In genomic region chr20:33685328-33686007, GRCh38 we compare ENCODE assay signal across 1 cellular context.
A peak's percentile ranks its signal among the peaks of the same experiment; 100 is the strongest.
TF ChIP-seq lines count a peak whose summit lies in the region.

No MANE protein-coding gene starts in this region.

TF ChIP-seq in HepG2, 621 proteins besides CTCF, POLR2A, EP300 and RAD21 (continued from another document and continues in another):
- no peak for TF ChIP-seq ZNF503 (CRISPR knock-in tag; IDR thresholded peaks at IDR 0.05)
- TF ChIP-seq SKI (IDR thresholded peaks at IDR 0.05; ENCODE audit: partially characterized antibody), result peak; percentile 30
- TF ChIP-seq ZNF740 (CRISPR knock-in tag; IDR thresholded peaks at IDR 0.05), result peak; percentile 61; the same call in 1 of the 2 replicates
- TF ChIP-seq MIXL1 (CRISPR knock-in tag; IDR thresholded peaks at IDR 0.05), result no peak
- TF ChIP-seq SIN3B (IDR thresholded peaks at IDR 0.05; ENCODE audit: low read length), result no peak
- TF ChIP-seq NFE2L1 (CRISPR knock-in tag; IDR thresholded peaks at IDR 0.05; ENCODE audit: borderline replicate concordance), result 0 out of 2 replicates have a peak, but pooled peaks have one; percentile 42
- 0 out of 2 replicates have a peak, but pooled peaks have one; percentile 54 for TF ChIP-seq ZNF567 (CRISPR knock-in tag; IDR thresholded peaks at IDR 0.05; ENCODE audit: borderline replicate concordance)
- 0 out of 2 replicates have a peak, but pooled peaks have one; percentile 22 for TF ChIP-seq NFAT5 (CRISPR knock-in tag; IDR thresholded peaks at IDR 0.05)
- peak; percentile 12; the same call in 1 of the 2 replicates for TF ChIP-seq ZNF451 (CRISPR knock-in tag; IDR thresholded peaks at IDR 0.05)
- TF ChIP-seq MEIS2 (CRISPR knock-in tag; IDR thresholded peaks at IDR 0.05), result peak; percentile 71; the same call in 1 of the 2 replicates
- TF ChIP-seq ZEB1 (IDR thresholded peaks at IDR 0.05; ENCODE audit: insufficient replicate concordance, low read depth), result no peak
- TF ChIP-seq ZNF646 (CRISPR knock-in tag; IDR thresholded peaks at IDR 0.05), result no peak
- TF ChIP-seq ZSCAN12 (CRISPR knock-in tag; IDR thresholded peaks at IDR 0.05), result peak; percentile 95
- TF ChIP-seq ZMYM4 (CRISPR knock-in tag; IDR thresholded peaks at IDR 0.05), result peak; percentile 42
- TF ChIP-seq PRMT3 (CRISPR knock-in tag; IDR thresholded peaks at IDR 0.05; ENCODE audit: borderline replicate concordance, low read depth), result no peak
- TF ChIP-seq ZSCAN20 (CRISPR knock-in tag; IDR thresholded peaks at IDR 0.05; ENCODE audit: borderline replicate concordance), result peak; percentile 77; the same call in 1 of the 2 replicates
- peak; percentile 19 for TF ChIP-seq HNRNPLL (IDR thresholded peaks at IDR 0.05; ENCODE audit: low read depth, low read length, poor library complexity, severe bottlenecking)
- TF ChIP-seq SOX13 (IDR thresholded peaks at IDR 0.05), result no peak
- TF ChIP-seq SOX13 (CRISPR knock-in tag; conservative IDR thresholded peaks at IDR 0.05 in 1 of 2, IDR thresholded peaks at IDR 0.05 in 1 of 2), result peak; percentile 16 to 19; a peak in 1 of 4 replicates
- peak; percentile 50; the same call in 1 of the 2 replicates for TF ChIP-seq ZNF274 (CRISPR knock-in tag; IDR thresholded peaks at IDR 0.05)
- TF ChIP-seq FOXO4 (CRISPR knock-in tag; conservative IDR thresholded peaks at IDR 0.05), result 0 out of 2 replicates have a peak, but pooled peaks have one; percentile 97
- TF ChIP-seq ZBTB10 (CRISPR knock-in tag; IDR thresholded peaks at IDR 0.05; ENCODE audit: borderline replicate concordance), result peak; percentile 90
- peak; percentile 45 for TF ChIP-seq MAX (IDR thresholded peaks at IDR 0.05)
- TF ChIP-seq SSRP1 (CRISPR knock-in tag; IDR thresholded peaks at IDR 0.05), result peak; percentile 80; the same call in 1 of the 2 replicates
- peak; percentile 78 for TF ChIP-seq RXRA (CRISPR knock-in tag; IDR thresholded peaks at IDR 0.05)
- 0 out of 2 replicates have a peak, but pooled peaks have one; percentile 33 for TF ChIP-seq ZBTB21 (CRISPR knock-in tag; IDR thresholded peaks at IDR 0.05)
- TF ChIP-seq NR2C2 (CRISPR knock-in tag; IDR thresholded peaks at IDR 0.05; ENCODE audit: borderline replicate concordance), result peak; percentile 5; the same call in 1 of the 2 replicates
- TF ChIP-seq ZBTB7A (CRISPR knock-in tag; IDR thresholded peaks at IDR 0.05), result peak; percentile 69
- TF ChIP-seq ZFP37 (CRISPR knock-in tag; IDR thresholded peaks at IDR 0.05; ENCODE audit: borderline replicate concordance), result peak; percentile 68; the same call in 1 of the 2 replicates
- peak; percentile 71 for TF ChIP-seq CAMTA2 (CRISPR knock-in tag; IDR thresholded peaks at IDR 0.05; ENCODE audit: borderline replicate concordance)
- peak; percentile 23; the same call in 1 of the 2 replicates for TF ChIP-seq ZBTB4 (CRISPR knock-in tag; IDR thresholded peaks at IDR 0.05; ENCODE audit: borderline replicate concordance)
- TF ChIP-seq TBX2 (CRISPR knock-in tag; IDR thresholded peaks at IDR 0.05; ENCODE audit: borderline replicate concordance), result peak; percentile 52; the same call in 1 of the 2 replicates
- peak; percentile 17; the same call in 1 of the 2 replicates for TF ChIP-seq KDM2A (CRISPR knock-in tag; IDR thresholded peaks at IDR 0.05; ENCODE audit: borderline replicate concordance, low read depth)
- no peak for TF ChIP-seq RFX5 (IDR thresholded peaks at IDR 0.05; ENCODE audit: low read depth, low read length)
